8 cellular contexts compared by ENCODE assay signal in the genomic region with DNA sequence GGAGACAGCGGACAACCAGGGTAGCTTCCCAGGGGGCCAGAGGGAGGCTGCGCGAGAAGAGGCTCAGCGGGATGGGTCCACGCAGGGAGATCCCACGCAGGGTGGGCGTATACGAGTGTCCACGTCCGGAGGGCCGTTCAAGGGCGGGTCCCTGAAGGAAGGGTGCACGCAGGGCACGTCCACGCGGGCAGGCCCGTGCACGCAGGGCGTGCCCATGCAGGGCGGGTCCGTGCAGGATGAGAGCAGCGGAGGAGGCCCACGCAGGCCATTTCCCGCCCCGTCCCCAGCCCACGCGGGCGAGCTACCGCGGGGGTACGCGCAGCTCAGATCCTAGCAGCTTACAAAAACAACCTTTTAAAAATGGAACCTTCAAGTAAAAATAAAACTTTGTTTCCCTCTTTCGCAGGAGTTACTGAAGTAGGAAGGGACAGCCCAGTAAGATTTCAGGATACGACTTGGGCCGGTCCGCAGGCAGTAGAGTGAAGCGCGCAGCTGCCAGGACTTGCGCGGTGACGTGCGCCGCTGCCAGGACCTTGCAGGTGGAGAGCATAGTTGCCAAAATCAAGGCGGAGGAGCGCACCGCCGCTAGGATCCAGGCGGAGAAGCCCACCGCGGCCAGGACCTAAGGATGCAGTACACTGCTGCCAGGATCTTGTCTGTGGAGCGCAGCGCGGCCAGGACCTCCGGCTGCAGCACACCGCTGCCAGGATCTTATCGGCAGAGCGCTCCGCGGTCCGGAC. TPM values are rescaled to one million over a fixed set of nuclear protein-coding genes. Genes with fewer than 3 reads are reported as not detected.
A peak's percentile ranks its signal among the peaks of the same experiment; 100 is the strongest.
DNase-seq lines count a peak whose midpoint lies in the region; ATAC-seq and TF ChIP-seq lines count a peak whose summit lies in the region.

No MANE protein-coding gene starts in this region.

- H4K20me1 ChIP-seq in neural progenitor cell (ENCODE audit: low read depth) = peaks cover 15% of the 10 kb centered on the region

- H3K4me1 ChIP-seq in RWPE2 (ENCODE audit: insufficient read depth, poor library complexity, severe bottlenecking) (no peaks in the 10 kb centered on the region), neural progenitor cell (peaks cover 8% of the 10 kb centered on the region)

- peaks cover 7% of the 10 kb centered on the region for H3K27me3 Mint-ChIP-seq in neural progenitor cell (ENCODE audit: insufficient read depth, low read depth)

- H3K36me3 ChIP-seq in RWPE2 (ENCODE audit: low read depth) (peaks cover 8% of the 10 kb centered on the region; the same call in 1 of the 2 replicates), neural progenitor cell (no peaks in the 10 kb centered on the region)

- H3K27ac ChIP-seq in RWPE2 (ENCODE audit: poor library complexity, severe bottlenecking) (peak overlapping the region; percentile 84), neural progenitor cell (peak overlapping the region; percentile 100)

- H2AFZ ChIP-seq in neural progenitor cell (replicated peaks) = peak overlapping the region; percentile 95

- H3K4me1 Mint-ChIP-seq in neural progenitor cell = peaks cover 12% of the 10 kb centered on the region

- peak overlapping the region; percentile 100 for H3K27ac Mint-ChIP-seq in neural progenitor cell

- peak overlapping the region; percentile 77 for H3K9ac ChIP-seq in neural progenitor cell

- TF ChIP-seq CTCF in RWPE2 (IDR thresholded peaks at IDR 0.05; ENCODE audit: poor library complexity, severe bottlenecking) (no peak), fibroblast of villous mesenchyme (IDR thresholded peaks at IDR 0.05; ENCODE audit: insufficient read depth, low read depth, low read length) (no peak), neural progenitor cell (IDR thresholded peaks at IDR 0.05) (no peak)

- peak overlapping the region; percentile 77 for H3K4me2 ChIP-seq in neural progenitor cell

- H3K27me3 ChIP-seq in RWPE2 (ENCODE audit: insufficient read depth, poor library complexity, severe bottlenecking) (no peaks in the 10 kb centered on the region), neural progenitor cell (peaks cover 18% of the 10 kb centered on the region)

- H3K4me3 Mint-ChIP-seq in neural progenitor cell = peak overlapping the region; percentile 98

- ATAC-seq in GM21737 (IDR thresholded peaks at IDR 0.05; ENCODE audit: unreplicated experiment) = peak; percentile 47
- ATAC-seq in RWPE2 (ENCODE audit: low read depth) = peak; percentile 74

- peak; percentile 92 for DNase-seq in Daoy (ENCODE audit: low read depth)
- DNase-seq in KG1 (lab: John Stamatoyannopoulos, UW) = peak; percentile 85
- DNase-seq in RWPE2 (ENCODE audit: low spot score) = peak; percentile 69
- DNase-seq in activated effector memory CD4-positive, alpha-beta T cell treated with Interleukin-2 at 50 U/mL for 16 hours = peak; percentile 83
- DNase-seq in fibroblast of villous mesenchyme (ENCODE audit: low read depth) = peak; percentile 91
- DNase-seq in neural progenitor cell (ENCODE audit: low spot score) = peak; percentile 95
- DNase-seq in stromal cell of bone marrow (ENCODE audit: low read depth) = peak; percentile 68

- H3K4me3 ChIP-seq in RWPE2 (ENCODE audit: severe bottlenecking) (peak overlapping the region; percentile 98), fibroblast of villous mesenchyme (ENCODE audit: low read depth, low read length) (peak overlapping the region; percentile 88), neural progenitor cell (peak overlapping the region; percentile 81)

- peaks cover 6% of the 10 kb centered on the region for H3F3A ChIP-seq in neural progenitor cell (ENCODE audit: low read depth)

- H3K9me3 Mint-ChIP-seq in neural progenitor cell = no peaks in the 10 kb centered on the region

- H3K36me3 Mint-ChIP-seq in neural progenitor cell = peaks cover 7% of the 10 kb centered on the region

- H3K9me3 ChIP-seq in RWPE2 (ENCODE audit: severe bottlenecking) (no peaks in the 10 kb centered on the region), neural progenitor cell (ENCODE audit: low read depth) (no peaks in the 10 kb centered on the region)

- H3K79me2 ChIP-seq in neural progenitor cell (ENCODE audit: low read depth) = peaks cover 6% of the 10 kb centered on the region

RNA-seq across cellular contexts. Expression of a gene that starts 0.4 kb away (rescaled TPM):
- 40.5 and 43.1 TPM in 2 replicates for total RNA-seq in Daoy (2014; rRNA removed; shearing (Covaris generic))
- total RNA-seq in fibroblast of villous mesenchyme = 41.9 and 57.3 TPM in 2 replicates
- total RNA-seq in neural progenitor cell (ENCODE audit: low replicate concordance) = 16.1 and 32.3 TPM in 2 replicates

Comparison
In these comparisons a context has a peak if more than half of its experiments do, and no peak if none do; other contexts are left out.
1. Peak in every context shown above with its lines: DNase-seq, ATAC-seq, H3K4me3 ChIP-seq and H3K27ac ChIP-seq.